20 cellular contexts compared by ENCODE assay signal in the genomic region with DNA sequence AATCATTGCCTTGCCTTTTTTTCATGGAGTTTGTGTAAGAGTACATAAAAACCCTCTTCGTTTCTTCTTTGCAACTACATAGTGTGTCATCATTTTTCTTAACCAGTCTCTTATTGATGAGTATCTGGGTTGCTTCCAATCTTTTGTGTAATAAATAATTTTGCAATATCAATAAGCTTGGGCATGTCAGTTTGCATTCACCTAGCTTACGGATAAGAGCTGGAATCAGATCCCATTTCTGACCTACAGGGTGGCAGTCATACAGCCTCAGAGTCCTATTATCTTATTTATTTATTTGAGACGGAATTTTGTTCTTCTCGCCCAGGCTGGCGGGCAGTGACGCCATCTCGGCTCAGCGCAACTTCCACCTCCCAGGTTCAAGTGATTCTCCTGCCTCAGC. TPM values are rescaled to one million over a fixed set of nuclear protein-coding genes. Genes with fewer than 3 reads are reported as not detected.
DNase-seq lines count a peak whose midpoint lies in the region; ATAC-seq, FAIRE-seq and TF ChIP-seq lines count a peak whose summit lies in the region.
"Had no signal": no experiment of that assay in that cellular context is flagged by ENCODE, and none has a peak within 500 bp of the region (broad histone marks: within the 10 kb centered on the region; RNA-seq: fewer than 3 reads in every experiment).

No MANE protein-coding gene starts in this region.

- H3K27me3 ChIP-seq in liver (ENCODE audit: control insufficient read depth in 4 of 4, insufficient read depth in 4 of 4, low read length in 3 of 4) (no peaks in the 10 kb centered on the region), HepG2 (ENCODE audit: control insufficient read depth in 1 of 2, insufficient read depth in 2 of 2, low read length in 2 of 2) (no peaks in the 10 kb centered on the region)
- H3K27me3 ChIP-seq: BE2C had no signal

- H3K36me3 ChIP-seq in liver (ENCODE audit: control insufficient read depth in 4 of 4, insufficient read depth in 3 of 4, low read depth in 1 of 4, low read length in 3 of 4) (no peaks in the 10 kb centered on the region), HepG2 (replicated peaks in 1 of 2; ENCODE audit: control insufficient read depth in 1 of 2, insufficient read depth in 2 of 2, low read length in 2 of 2) (peaks cover 7 to 30% of the 10 kb centered on the region in 2 experiments), OCI-LY7 (ENCODE audit: insufficient read depth, low read length) (peaks cover 94% of the 10 kb centered on the region)

- 40% methylated on average over 8 of the region's 8 CpGs for WGBS in liver
- WGBS in HepG2 (ENCODE audit: low lambda C conversion rate) = 94% methylated on average over 8 of the region's 8 CpGs

- BruUV-seq in HepG2 (replicated peaks; lab: Mats Ljungman, UMichigan) = no TSS peak
- BruUV-seq in OCI-LY7 (replicated peaks; lab: Mats Ljungman, UMichigan) = no TSS peak

- H3K4me3 ChIP-seq in liver (ENCODE audit: low read depth in 1 of 3, low read length in 3 of 3) (no peak overlapping the region), HepG2 (replicated peaks in 1 of 3; ENCODE audit: insufficient read depth in 1 of 3, low read depth in 2 of 3, low read length in 3 of 3) (no peak overlapping the region), OCI-LY7 (ENCODE audit: low read depth, low read length, poor library complexity, severe bottlenecking) (no peak overlapping the region)
- H3K4me3 ChIP-seq: GM23248, PC-9 had no signal

- H3K9me2 ChIP-seq in OCI-LY7 (ENCODE audit: insufficient read depth, low read length) = no peaks in the 10 kb centered on the region

- CTCF ChIA-PET in HepG2 (lab: Yijun Ruan, JAX; ENCODE audit: low intra/inter-chr PET ratio, low total read pairs) (no interaction called here), OCI-LY7 (lab: Charles Lee; ENCODE audit: unreplicated experiment) (no interaction called here)

- H3K4me2 ChIP-seq in HepG2 (ENCODE audit: low read depth, low read length) = no peak overlapping the region
- peak overlapping the region; percentile 25; the same call in 1 of the 2 replicates for H3K4me2 ChIP-seq in OCI-LY7 (ENCODE audit: low read length)
- H3K4me2 ChIP-seq: PC-9 had no signal

- no peak for TF ChIP-seq RAD21 in liver (IDR thresholded peaks at IDR 0.05)
- TF ChIP-seq RAD21 in HepG2 (CRISPR knock-in tag; IDR thresholded peaks at IDR 0.05) = no peak

- H4K20me1 ChIP-seq in HepG2 (ENCODE audit: insufficient read depth, low read length) (peaks cover 89% of the 10 kb centered on the region), OCI-LY7 (ENCODE audit: insufficient read depth, low read length) (peaks cover 74% of the 10 kb centered on the region)

- no peak for TF ChIP-seq EP300 in HepG2 (IDR thresholded peaks at IDR 0.05; ENCODE audit: low read depth in 2 of 2, low read length in 2 of 2)
- TF ChIP-seq EP300 in HepG2 (CRISPR knock-in tag; IDR thresholded peaks at IDR 0.05; ENCODE audit: borderline replicate concordance) = no peak

- H3K79me2 ChIP-seq in HepG2 (ENCODE audit: insufficient read depth, low read length) (peaks cover 94% of the 10 kb centered on the region), OCI-LY7 (ENCODE audit: insufficient read depth, low read depth, low read length) (peaks cover 100% of the 10 kb centered on the region)

- FAIRE-seq in HepG2 (lab: Jason Lieb, UNC) = no peak
- FAIRE-seq: GM12891, GM19239, HTR-8/SVneo had no signal

- peaks cover 12% of the 10 kb centered on the region for H3K36me3 Mint-ChIP-seq in endothelial cell (ENCODE audit: low read depth, unreplicated experiment)
- H3K36me3 Mint-ChIP-seq in stimulated activated naive B cell treated with anti-CD40 and anti-IgM and Interleukin-4, amounts not matched to agents 10 μg/mL and 1 μg/mL and 100 μg/mL, for 72 hours = peaks cover 28 to 51% of the 10 kb centered on the region in 2 donors

- no peak overlapping the region for H3K9ac ChIP-seq in liver (ENCODE audit: low read depth in 1 of 2, low read length in 2 of 2)
- H3K9ac ChIP-seq in HepG2 (ENCODE audit: insufficient read depth, low read depth, low read length) = no peak overlapping the region
- H3K9ac ChIP-seq: GM23248 had no signal

- intact Hi-C loops in HepG2 (cut with micrococcal nuclease; ENCODE audit: unreplicated experiment) = loop anchor here (2.0 kb wide), 1 partner anchor 26 kb away; no protein-coding TSS in a partner anchor
- intact Hi-C loops in OCI-LY7 (cut with micrococcal nuclease; ENCODE audit: unreplicated experiment) = no loop called here

- no peaks in the 10 kb centered on the region for H3K9me3 ChIP-seq in liver (ENCODE audit: control insufficient read depth in 4 of 4, low read length in 3 of 4)
- no peaks in the 10 kb centered on the region for H3K9me3 ChIP-seq in HepG2 (ENCODE audit: low read length)
- no peaks in the 10 kb centered on the region for H3K9me3 ChIP-seq in OCI-LY7 (ENCODE audit: low read length)
- H3K9me3 ChIP-seq: BE2C had no signal

- peaks cover 6% of the 10 kb centered on the region for H3K27me3 Mint-ChIP-seq in endothelial cell (ENCODE audit: unreplicated experiment)
- no peaks in the 10 kb centered on the region for H3K27me3 Mint-ChIP-seq in stimulated activated naive B cell treated with anti-CD40 and anti-IgM and Interleukin-4, amounts not matched to agents 10 μg/mL and 1 μg/mL and 100 μg/mL, for 72 hours

- no peaks in the 10 kb centered on the region for H3K9me3 Mint-ChIP-seq in endothelial cell (ENCODE audit: unreplicated experiment)
- H3K9me3 Mint-ChIP-seq in stimulated activated naive B cell treated with anti-CD40 and anti-IgM and Interleukin-4, amounts not matched to agents 10 μg/mL and 1 μg/mL and 100 μg/mL, for 72 hours = no peaks in the 10 kb centered on the region

- TF ChIP-seq CTCF in liver (IDR thresholded peaks at IDR 0.05; ENCODE audit: low read depth, low read length, missing input control) (no peak), HepG2 (CRISPR knock-in tag; IDR thresholded peaks at IDR 0.05) (no peak), OCI-LY7 (conservative IDR thresholded peaks at IDR 0.05; ENCODE audit: low read length) (no peak), endothelial cell (IDR thresholded peaks at IDR 0.05; ENCODE audit: unreplicated experiment) (no peak)

- POLR2A ChIA-PET in HepG2 (lab: Yijun Ruan, JAX) = no interaction called here
- POLR2A ChIA-PET in OCI-LY7 (lab: Charles Lee) = no interaction called here

- ATAC-seq in HepG2 (no peak), HG02885 (IDR thresholded peaks at IDR 0.05; ENCODE audit: poor library complexity, unreplicated experiment) (no peak), GM18511 (IDR thresholded peaks at IDR 0.05; ENCODE audit: unreplicated experiment) (no peak)
- no peak for ATAC-seq in stimulated activated naive B cell treated with anti-CD40 and anti-IgM and Interleukin-4, amounts not matched to agents 10 μg/mL and 1 μg/mL and 100 μg/mL, for 72 hours (replicated peaks)

- H3K27ac Mint-ChIP-seq in endothelial cell (ENCODE audit: unreplicated experiment) = peak overlapping the region; percentile 13
- peak overlapping the region; percentile 77 for H3K27ac Mint-ChIP-seq in stimulated activated naive B cell treated with anti-CD40 and anti-IgM and Interleukin-4, amounts not matched to agents 10 μg/mL and 1 μg/mL and 100 μg/mL, for 72 hours

- TF ChIP-seq POLR2A in HepG2 (IDR thresholded peaks at IDR 0.05; ENCODE audit: insufficient read depth in 1 of 2, low read depth in 2 of 2, low read length in 2 of 2) = no peak

- peak overlapping the region in 1 of 2 donors; percentile 39 for H3K27ac ChIP-seq in liver (ENCODE audit: low read depth in 1 of 2, low read length in 2 of 2)
- H3K27ac ChIP-seq in HepG2 (ENCODE audit: extremely low read length, insufficient read depth, low read length) = no peak overlapping the region
- H3K27ac ChIP-seq in OCI-LY7 (ENCODE audit: low read depth, low read length, poor library complexity, severe bottlenecking) = no peak overlapping the region
- H3K27ac ChIP-seq: GM23248, PC-9 had no signal

- H3K4me3 Mint-ChIP-seq in endothelial cell (ENCODE audit: unreplicated experiment) = no peak overlapping the region
- H3K4me3 Mint-ChIP-seq in stimulated activated naive B cell treated with anti-CD40 and anti-IgM and Interleukin-4, amounts not matched to agents 10 μg/mL and 1 μg/mL and 100 μg/mL, for 72 hours = no peak overlapping the region

- H2AFZ ChIP-seq in HepG2 (ENCODE audit: low read length) = no peak overlapping the region
- H2AFZ ChIP-seq in OCI-LY7 (ENCODE audit: low read length) = no peak overlapping the region
- H2AFZ ChIP-seq: GM23248, PC-9 had no signal

- in situ Hi-C loops in HepG2 (cut with HindIII; ENCODE audit: extremely low pct_ligation_motif_present, low pct_unique_long_range_greater_than_20kb) = loop anchor here (25.0 kb wide), 1 partner anchor 660 kb away; a partner anchor contains a TSS

- H3K4me1 ChIP-seq in liver (ENCODE audit: control insufficient read depth in 4 of 4, insufficient read depth in 4 of 4, low read length in 3 of 4) = peaks cover 3 to 27% (median 21%) of the 10 kb centered on the region in 4 donors
- peaks cover 24% of the 10 kb centered on the region for H3K4me1 ChIP-seq in HepG2 (ENCODE audit: insufficient read depth, low read length)
- peaks cover 53% of the 10 kb centered on the region for H3K4me1 ChIP-seq in OCI-LY7 (ENCODE audit: insufficient read depth, low read length, poor library complexity, severe bottlenecking)

- DNase-seq in HepG2 (ENCODE audit: low spot score) (no peak), OCI-LY7 (ENCODE audit: low spot score) (no peak), endothelial cell (ENCODE audit: low spot score) (no peak)
- DNase-seq in stimulated activated naive B cell treated with anti-CD40 and anti-IgM and Interleukin-4, amounts not matched to agents 10 μg/mL and 1 μg/mL and 100 μg/mL, for 72 hours = no peak
- DNase-seq in stimulated activated CD4-positive, alpha-beta T cell treated with anti-CD3 and anti-CD28 coated beads, Interleukin-15, amount 100 ng/mL, for 24 hours = no peak
- DNase-seq: BE2C, GM23248, KG1, MM.1S, NCI-H1105 treated with DMSO at 0.1 percent for 48 hours, NCI-H187, NCI-H69, PC-9, Right ventricle myocardium superior had no signal

- peaks cover 62% of the 10 kb centered on the region for H3K4me1 Mint-ChIP-seq in endothelial cell (ENCODE audit: unreplicated experiment)
- peaks cover 70 to 95% of the 10 kb centered on the region in 2 donors for H3K4me1 Mint-ChIP-seq in stimulated activated naive B cell treated with anti-CD40 and anti-IgM and Interleukin-4, amounts not matched to agents 10 μg/mL and 1 μg/mL and 100 μg/mL, for 72 hours

RNA-seq across cellular contexts. Expression of a gene that starts 18.3 kb away (rescaled TPM):
- 10 to 100 TPM; 30.5 to 45.8 TPM for total RNA-seq in liver
- 10 to 100 TPM; 33.0 to 60.4 TPM for polyA plus RNA-seq in liver
- 206 and 323 TPM in 2 replicates for total RNA-seq in HepG2 (2016; rRNA removed; fragmentation: Illumina TruSeq; extraction: Trizol)
- 20.6 and 23.7 TPM in 2 replicates for total RNA-seq in HepG2 (2016; cell fraction: cytosol; rRNA removed; fragmentation: Illumina TruSeq; extraction: Trizol; ENCODE audit: low read depth)
- 211 and 312 TPM in 2 replicates for total RNA-seq in HepG2 (2016; cell fraction: insoluble cytoplasmic fraction; rRNA removed; fragmentation: Illumina TruSeq; extraction: Trizol)
- total RNA-seq in HepG2 (2016; cell fraction: membrane; rRNA removed; fragmentation: Illumina TruSeq; extraction: Trizol) = 33.5 and 37.5 TPM in 2 replicates
- total RNA-seq in HepG2 (2016; cell fraction: nucleus; rRNA removed; fragmentation: Illumina TruSeq; extraction: Trizol) = 81.8 and 84.7 TPM in 2 replicates
- 49.3 and 60.6 TPM in 2 replicates for polyA plus RNA-seq in HepG2 (2011; rRNA removed)
- polyA plus RNA-seq in HepG2 (2011; cell fraction: cytosol; rRNA removed) = 28.0 and 36.6 TPM in 2 replicates
- polyA plus RNA-seq in HepG2 (2011; cell fraction: nucleus; rRNA removed) = 25.1 and 25.6 TPM in 2 replicates
- polyA plus RNA-seq in HepG2 (2012) = 144 and 186 TPM in 2 replicates
- polyA plus RNA-seq in HepG2 (2016; cell fraction: cytosol; fragmentation: Illumina TruSeq; extraction: Trizol; ENCODE audit: low read depth) = 21.7 and 22.0 TPM in 2 replicates
- 513 and 558 TPM in 2 replicates for polyA plus RNA-seq in HepG2 (2016; cell fraction: insoluble cytoplasmic fraction; fragmentation: Illumina TruSeq; extraction: Trizol; ENCODE audit: low read depth)
- polyA plus RNA-seq in HepG2 (2016; cell fraction: membrane; fragmentation: Illumina TruSeq; extraction: Trizol; ENCODE audit: low read depth) = 26.3 and 31.3 TPM in 2 replicates
- polyA plus RNA-seq in HepG2 (2016; cell fraction: nucleus; fragmentation: Illumina TruSeq; extraction: Trizol; ENCODE audit: insufficient read depth, low read depth) = 158 and 180 TPM in 2 replicates
- polyA minus RNA-seq in HepG2 (2011; rRNA and poly(A)+ RNA removed; ENCODE audit: low replicate concordance) = 22.9 and 64.5 TPM in 2 replicates
- 29.8 and 35.1 TPM in 2 replicates for polyA minus RNA-seq in HepG2 (2011; cell fraction: cytosol; rRNA and poly(A)+ RNA removed)
- polyA minus RNA-seq in HepG2 (2011; cell fraction: nucleus; rRNA and poly(A)+ RNA removed) = 54.8 and 55.4 TPM in 2 replicates
- 232 and 282 TPM in 2 replicates for total RNA-seq in OCI-LY7 (2014; rRNA removed; shearing (Covaris generic))
- 563 and 580 TPM in 2 replicates for total RNA-seq in OCI-LY7 (2022)
- 248 TPM for total RNA-seq in endothelial cell (ENCODE audit: unreplicated experiment)
